In the genomic region with DNA sequence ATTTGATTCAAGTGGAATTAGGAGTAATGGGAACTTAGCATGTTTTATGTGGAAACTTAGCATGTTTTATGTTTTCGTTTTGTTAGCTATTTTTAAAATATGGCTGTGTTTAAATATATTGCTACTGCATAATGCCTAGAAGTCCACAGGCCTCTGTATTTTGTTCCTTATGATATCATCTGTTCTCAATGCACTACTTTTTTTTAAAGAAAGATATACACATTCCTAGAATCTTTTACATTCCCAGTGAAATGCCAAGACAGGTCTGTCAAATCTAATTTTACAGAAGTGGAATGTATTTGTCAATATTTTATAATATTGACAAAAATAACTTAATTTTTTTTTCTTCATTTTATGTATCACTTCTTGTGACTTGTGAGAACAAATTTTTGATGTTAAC, we compare ENCODE assay signal across 32 cellular contexts. TPM values are rescaled to one million over a fixed set of nuclear protein-coding genes. Genes with fewer than 3 reads are reported as not detected.
DNase-seq lines count a peak whose midpoint lies in the region; ATAC-seq and TF ChIP-seq lines count a peak whose summit lies in the region.
"Had no signal": no experiment of that assay in that cellular context is flagged by ENCODE, and none has a peak within 500 bp of the region (broad histone marks: within the 10 kb centered on the region; RNA-seq: fewer than 3 reads in every experiment).

No MANE protein-coding gene starts in this region.

- H3T11ph ChIP-seq in H9 (ENCODE audit: low read length): no peak overlapping the region

- no peak for ATAC-seq in GM21526 (IDR thresholded peaks at IDR 0.05; ENCODE audit: low FRiP score, unreplicated experiment)
- ATAC-seq: activated CD4-positive, CD25-positive, alpha-beta regulatory T cell treated with anti-CD3 and anti-CD28 coated beads, Interleukin-2, amount 50 U/mL, for 24 hours; effector memory CD8-positive, alpha-beta T cell; esophagus mucosa; T-helper 17 cell had no signal

- H3K4me3 ChIP-seq in ACC112 (ENCODE audit: low read depth, low read length): no peak overlapping the region
- no peak overlapping the region for H3K4me3 ChIP-seq in brain microvascular endothelial cell (ENCODE audit: low read depth, low read length)
- no peak overlapping the region for H3K4me3 ChIP-seq in mesenchymal stem cell (ENCODE audit: insufficient read depth in 1 of 2, low read depth in 1 of 2, low read length in 2 of 2)
- H3K4me3 ChIP-seq: colonic mucosa, SK-N-MC, stomach, thyroid gland had no signal

- no peaks in the 10 kb centered on the region for H4K20me1 ChIP-seq in H9 (ENCODE audit: control insufficient read depth, insufficient read depth, insufficient read length)

- H2AFZ ChIP-seq in ACC112 (ENCODE audit: low read length, unreplicated experiment): no peak overlapping the region
- H2AFZ ChIP-seq in mesenchymal stem cell (ENCODE audit: low read depth, low read length): no peak overlapping the region
- no peak overlapping the region for H2AFZ ChIP-seq in H9 (ENCODE audit: low read length)

- H3K4me2 ChIP-seq in mesenchymal stem cell (ENCODE audit: low read length, poor library complexity, severe bottlenecking) (no peak overlapping the region), H9 (ENCODE audit: insufficient read depth, insufficient read length, low read length) (no peak overlapping the region)

- no peaks in the 10 kb centered on the region for H3K27me3 Mint-ChIP-seq in H9 (ENCODE audit: low read depth)
- H3K27me3 Mint-ChIP-seq: activated naive CD8-positive, alpha-beta T cell treated with anti-CD3 and anti-CD28 coated beads for 36 hours; brain; CD4-positive, alpha-beta T cell; effector memory CD8-positive, alpha-beta T cell; memory B cell; T-helper 17 cell had no signal

- H3K36me3 ChIP-seq in ACC112 (ENCODE audit: insufficient read depth, low read length) (no peaks in the 10 kb centered on the region), brain microvascular endothelial cell (replicated peaks) (no peaks in the 10 kb centered on the region), mesenchymal stem cell (ENCODE audit: control insufficient read depth in 1 of 2, insufficient read depth in 2 of 2, low read depth in 1 of 2, low read length in 2 of 2) (no peaks in the 10 kb centered on the region)
- H3K36me3 ChIP-seq: colonic mucosa, stomach, thyroid gland had no signal

- H3K4me1 ChIP-seq in ACC112 (ENCODE audit: control insufficient read depth, insufficient read depth, low read length, unreplicated experiment): peaks cover 25% of the 10 kb centered on the region
- H3K4me1 ChIP-seq in mesenchymal stem cell (ENCODE audit: control insufficient read depth, insufficient read depth, low read depth, low read length): peaks cover 2% of the 10 kb centered on the region
- H3K4me1 ChIP-seq in H9 (ENCODE audit: insufficient read depth, low read length): no peaks in the 10 kb centered on the region; the same call in 1 of the 2 replicates
- H3K4me1 ChIP-seq: colonic mucosa, thyroid gland had no signal

- no peaks in the 10 kb centered on the region for H3K9me3 Mint-ChIP-seq in H9
- H3K9me3 Mint-ChIP-seq: activated CD4-positive, alpha-beta memory T cell treated with anti-CD3 and anti-CD28 coated beads for 36 hours; brain; CD4-positive, alpha-beta T cell; effector memory CD8-positive, alpha-beta T cell; memory B cell; naive B cell had no signal

- H2BK120ac ChIP-seq in mesenchymal stem cell (ENCODE audit: low read depth, low read length) (no peak overlapping the region), H9 (ENCODE audit: low read depth, low read length, poor library complexity, severe bottlenecking) (no peak overlapping the region)

- no peak overlapping the region for H3K27ac Mint-ChIP-seq in H9
- H3K27ac Mint-ChIP-seq: activated CD4-positive, alpha-beta memory T cell treated with anti-CD3 and anti-CD28 coated beads for 36 hours; activated naive CD8-positive, alpha-beta T cell treated with anti-CD3 and anti-CD28 coated beads for 36 hours; CD4-positive, alpha-beta T cell; effector memory CD8-positive, alpha-beta T cell; memory B cell; naive B cell; T-helper 17 cell had no signal

- no peaks in the 10 kb centered on the region for H3K36me3 Mint-ChIP-seq in H9 (ENCODE audit: insufficient read depth in 1 of 3, low read depth in 3 of 3)
- H3K36me3 Mint-ChIP-seq: activated CD4-positive, alpha-beta memory T cell treated with anti-CD3 and anti-CD28 coated beads for 36 hours; brain; memory B cell; naive B cell had no signal

- H3K27ac ChIP-seq in ACC112 (ENCODE audit: low read depth, low read length) (peak overlapping the region; percentile 31; the same call in 1 of the 2 replicates), brain microvascular endothelial cell (peak overlapping the region; percentile 79), mesenchymal stem cell (ENCODE audit: low read length, poor library complexity, severe bottlenecking) (peak overlapping the region; percentile 91), H9 (ENCODE audit: insufficient read length, low read depth, low read length) (no peak overlapping the region)
- H3K27ac ChIP-seq: colonic mucosa, RWPE1, SK-N-MC, stomach, thyroid gland had no signal

- H3K23ac ChIP-seq in mesenchymal stem cell (ENCODE audit: low read length in 2 of 2): no peak overlapping the region
- no peak overlapping the region for H3K23ac ChIP-seq in H9 (ENCODE audit: insufficient read length, low read depth, low read length)

- H3K14ac ChIP-seq in mesenchymal stem cell (ENCODE audit: low read length in 2 of 2): no peak overlapping the region
- no peak overlapping the region for H3K14ac ChIP-seq in H9 (ENCODE audit: insufficient read depth, low read length)

- H2BK5ac ChIP-seq in mesenchymal stem cell (ENCODE audit: low read depth, low read length, poor library complexity, severe bottlenecking) (no peak overlapping the region), H9 (ENCODE audit: insufficient read length, low read length) (no peak overlapping the region)

- H3K56ac ChIP-seq in H9 (ENCODE audit: insufficient read length, low read depth, low read length): no peak overlapping the region

- H4K8ac ChIP-seq in mesenchymal stem cell (ENCODE audit: low read length) (no peak overlapping the region), H9 (replicated peaks; ENCODE audit: insufficient read length, low read depth, low read length) (no peak overlapping the region)

- H3K4ac ChIP-seq in mesenchymal stem cell (ENCODE audit: low read depth in 1 of 2, low read length in 2 of 2) (no peak overlapping the region), H9 (ENCODE audit: low read depth, low read length) (no peak overlapping the region)

- H3K27me3 ChIP-seq in ACC112 (ENCODE audit: insufficient read depth, low read length): no peaks in the 10 kb centered on the region
- H3K27me3 ChIP-seq in brain microvascular endothelial cell (replicated peaks): no peaks in the 10 kb centered on the region
- H3K27me3 ChIP-seq in mesenchymal stem cell (ENCODE audit: control insufficient read depth in 1 of 2, insufficient read depth in 1 of 2, low read length in 2 of 2): no peaks in the 10 kb centered on the region
- H3K27me3 ChIP-seq in H9 (ENCODE audit: insufficient read depth, low read length): no peaks in the 10 kb centered on the region
- H3K27me3 ChIP-seq: colonic mucosa, stomach, thyroid gland had no signal

- H4K91ac ChIP-seq in mesenchymal stem cell (ENCODE audit: low read length) (no peak overlapping the region), H9 (ENCODE audit: insufficient read length, low read depth, low read length) (no peak overlapping the region)

- no peak overlapping the region for H4K5ac ChIP-seq in H9 (ENCODE audit: insufficient read length, low read depth, low read length)

- H2AK5ac ChIP-seq in mesenchymal stem cell (ENCODE audit: low read length, severe bottlenecking) (no peak overlapping the region), H9 (ENCODE audit: insufficient read length, low read length) (no peak overlapping the region)

- no peak overlapping the region for H2BK20ac ChIP-seq in H9 (ENCODE audit: low read depth, low read length, poor library complexity, severe bottlenecking)

- H3K79me2 ChIP-seq in ACC112 (ENCODE audit: control insufficient read depth, insufficient read depth, low read length, unreplicated experiment) (peaks cover 19% of the 10 kb centered on the region), H9 (ENCODE audit: insufficient read depth, low read length) (no peaks in the 10 kb centered on the region; the same call in 1 of the 2 replicates)

- H3K9me3 ChIP-seq in mesenchymal stem cell (ENCODE audit: control insufficient read depth, low read length) (no peaks in the 10 kb centered on the region), H9 (ENCODE audit: control insufficient read depth, low read depth, low read length) (no peaks in the 10 kb centered on the region)
- H3K9me3 ChIP-seq: colonic mucosa, stomach, thyroid gland had no signal

- DNase-seq in NCI-H226: peak; percentile 52
- DNase-seq in brain microvascular endothelial cell: no peak
- DNase-seq in mesenchymal stem cell: no peak
- no peak for DNase-seq in activated effector memory CD4-positive, alpha-beta T cell treated with anti-CD3 and anti-CD28 coated beads, Interleukin-2, amount 50 U/mL, for 16 hours
- DNase-seq in H9: no peak
- DNase-seq in HuH-7 (ENCODE audit: low spot score): no peak
- DNase-seq: 8988T; activated CD4-positive, alpha-beta memory T cell treated with anti-CD3 and anti-CD28 coated beads for 36 hours; activated naive CD8-positive, alpha-beta T cell treated with anti-CD3 and anti-CD28 coated beads for 36 hours; AML-193; CD4-positive, alpha-beta T cell; colonic mucosa; effector memory CD8-positive, alpha-beta T cell; foreskin melanocyte; H7; KG1; naive B cell; NCI-H1417 treated with DMSO at 0.1 percent for 48 hours; occipital lobe; small intestine; stimulated activated CD4-positive, alpha-beta T cell treated with anti-CD3 and anti-CD28 coated beads, Interleukin-1b, Interleukin-23, amount 100 ng/mL, for 48 hours; stomach; T-helper 17 cell; thyroid gland had no signal

- H2BK15ac ChIP-seq in mesenchymal stem cell (ENCODE audit: low read depth, poor library complexity, severe bottlenecking) (no peak overlapping the region), H9 (ENCODE audit: low read depth, low read length) (no peak overlapping the region)

- peaks cover 20% of the 10 kb centered on the region for H3K79me1 ChIP-seq in mesenchymal stem cell (replicated peaks; ENCODE audit: low read length, poor library complexity, severe bottlenecking)
- H3K79me1 ChIP-seq in H9 (ENCODE audit: insufficient read depth, low read depth, low read length, poor library complexity, severe bottlenecking): no peaks in the 10 kb centered on the region

- H3K23me2 ChIP-seq in H9 (ENCODE audit: insufficient read length, low read depth, low read length, poor library complexity, severe bottlenecking): no peaks in the 10 kb centered on the region

- no peak overlapping the region for H3K18ac ChIP-seq in mesenchymal stem cell (ENCODE audit: low read depth in 1 of 2, low read length in 2 of 2)
- H3K18ac ChIP-seq in H9 (ENCODE audit: insufficient read length, low read depth, low read length): no peak overlapping the region

- H3K4me1 Mint-ChIP-seq in H9: peaks cover 7 to 15% of the 10 kb centered on the region in 2 experiments
- H3K4me1 Mint-ChIP-seq: brain had no signal

- H3K9ac ChIP-seq in mesenchymal stem cell (ENCODE audit: low read length) (no peak overlapping the region), H9 (ENCODE audit: extremely low read depth, insufficient read length, low read length) (no peak overlapping the region)

- in situ Hi-C loops in brain microvascular endothelial cell (cut with HindIII; ENCODE audit: low pct_ligation_motif_present, low sequenced_read_pairs): no loop called here

- WGBS in mesenchymal stem cell: no CpG with 5 or more reads among the region's 1 CpG
- WGBS in H9 (ENCODE audit: extremely low coverage, insufficient read length, low lambda C conversion rate): no CpG with 5 or more reads among the region's 1 CpG

- TF ChIP-seq CTCF in brain microvascular endothelial cell (IDR thresholded peaks at IDR 0.05; ENCODE audit: low read depth, low read length, missing control alignments) (no peak), H9 (conservative IDR thresholded peaks at IDR 0.05) (no peak)

- H3K4me3 Mint-ChIP-seq in H9: no peak overlapping the region
- H3K4me3 Mint-ChIP-seq: activated CD4-positive, alpha-beta memory T cell treated with anti-CD3 and anti-CD28 coated beads for 36 hours; activated naive CD8-positive, alpha-beta T cell treated with anti-CD3 and anti-CD28 coated beads for 36 hours; brain; CD4-positive, alpha-beta T cell; effector memory CD8-positive, alpha-beta T cell; memory B cell; naive B cell; T-helper 17 cell had no signal

- no peak overlapping the region for H2BK12ac ChIP-seq in mesenchymal stem cell (ENCODE audit: low read length in 2 of 2)
- H2BK12ac ChIP-seq in H9 (ENCODE audit: insufficient read length, low read depth, low read length): no peak overlapping the region

RNA-seq across cellular contexts. Expression of a gene that starts 51.6 kb away (rescaled TPM):
- 23.8 TPM for polyA plus RNA-seq in mesenchymal stem cell (2013, experiment 1 of 2)
- polyA plus RNA-seq in mesenchymal stem cell (2013, experiment 2 of 2): 24.5 TPM
- 10.9 and 12.9 TPM in 2 replicates for total RNA-seq in H9 (2021)
